1 cellular context compared by ENCODE assay signal in the genomic region with DNA sequence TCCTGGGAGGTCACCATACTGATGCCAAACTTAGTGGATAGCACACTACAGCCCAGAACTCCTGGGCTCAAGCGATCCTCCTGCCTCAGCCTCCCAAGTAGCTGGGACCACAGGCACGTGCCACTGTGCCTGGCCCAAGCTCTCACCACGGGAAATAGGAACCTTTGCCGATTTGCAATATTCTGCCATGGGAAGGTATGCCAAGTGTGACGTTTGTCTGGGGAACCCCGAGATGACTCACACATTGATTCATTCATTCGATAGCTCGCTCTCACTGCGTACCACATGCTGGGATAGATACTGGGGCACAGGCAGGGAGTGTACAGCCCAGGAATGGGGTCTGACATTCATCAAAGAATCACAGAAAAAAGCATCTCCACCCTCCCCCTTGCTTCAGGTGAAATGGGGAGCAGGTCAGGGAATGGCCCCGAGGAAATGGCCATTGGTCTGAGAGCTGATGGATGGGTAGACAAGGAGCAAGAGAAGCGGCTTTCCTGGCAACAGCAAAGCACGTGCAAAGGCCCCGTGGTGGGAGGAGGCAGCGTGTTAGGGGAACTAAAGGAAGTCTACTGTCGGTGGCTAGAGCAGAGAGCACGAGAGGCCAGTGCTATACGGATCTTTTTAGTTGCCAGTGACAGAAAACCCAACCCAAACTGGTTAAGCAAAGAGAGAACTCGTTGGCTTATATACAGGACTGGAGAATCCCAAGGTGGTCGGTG.
TF ChIP-seq lines count a peak whose summit lies in the region.

No MANE protein-coding gene starts in this region.

TF ChIP-seq in SK-N-SH, 30 proteins besides CTCF, POLR2A, EP300 and RAD21 (continued from another document):
- TF ChIP-seq, protein P1, sequence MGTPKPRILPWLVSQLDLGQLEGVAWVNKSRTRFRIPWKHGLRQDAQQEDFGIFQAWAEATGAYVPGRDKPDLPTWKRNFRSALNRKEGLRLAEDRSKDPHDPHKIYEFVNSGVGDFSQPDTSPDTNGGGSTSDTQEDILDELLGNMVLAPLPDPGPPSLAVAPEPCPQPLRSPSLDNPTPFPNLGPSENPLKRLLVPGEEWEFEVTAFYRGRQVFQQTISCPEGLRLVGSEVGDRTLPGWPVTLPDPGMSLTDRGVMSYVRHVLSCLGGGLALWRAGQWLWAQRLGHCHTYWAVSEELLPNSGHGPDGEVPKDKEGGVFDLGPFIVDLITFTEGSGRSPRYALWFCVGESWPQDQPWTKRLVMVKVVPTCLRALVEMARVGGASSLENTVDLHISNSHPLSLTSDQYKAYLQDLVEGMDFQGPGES (IDR thresholded peaks at IDR 0.05; ENCODE audit: low read depth, low read length): no peak
- no peak for TF ChIP-seq RXRA (IDR thresholded peaks at IDR 0.05; ENCODE audit: borderline replicate concordance, low read depth)
- no peak for TF ChIP-seq POLR2AphosphoS5 (IDR thresholded peaks at IDR 0.05; ENCODE audit: low read depth, low read length)
- no peak for TF ChIP-seq FOXJ3 (CRISPR knock-in tag; IDR thresholded peaks at IDR 0.05)
- no peak for TF ChIP-seq SIN3A (IDR thresholded peaks at IDR 0.05; ENCODE audit: borderline replicate concordance, low read depth, low read length)
- TF ChIP-seq NFIC (IDR thresholded peaks at IDR 0.05; ENCODE audit: borderline replicate concordance): peak; percentile 69
- peak; percentile 89 for TF ChIP-seq FOSL2 (IDR thresholded peaks at IDR 0.05; ENCODE audit: borderline replicate concordance, low read depth)
- no peak for TF ChIP-seq TAF1 (IDR thresholded peaks at IDR 0.05; ENCODE audit: borderline replicate concordance, low read depth, low read length)
- TF ChIP-seq EZH2phosphoT487 (IDR thresholded peaks at IDR 0.05; ENCODE audit: borderline replicate concordance, low read depth): no peak
- TF ChIP-seq GATA2 (CRISPR knock-in tag; IDR thresholded peaks at IDR 0.05): no peak
- no peak for TF ChIP-seq MXI1 (IDR thresholded peaks at IDR 0.05; ENCODE audit: low read depth, low read length)
- TF ChIP-seq JUND (IDR thresholded peaks at IDR 0.05): peak; percentile 84
- TF ChIP-seq NRF1 (IDR thresholded peaks at IDR 0.05; ENCODE audit: low read depth, low read length): no peak
- TF ChIP-seq, protein P2, sequence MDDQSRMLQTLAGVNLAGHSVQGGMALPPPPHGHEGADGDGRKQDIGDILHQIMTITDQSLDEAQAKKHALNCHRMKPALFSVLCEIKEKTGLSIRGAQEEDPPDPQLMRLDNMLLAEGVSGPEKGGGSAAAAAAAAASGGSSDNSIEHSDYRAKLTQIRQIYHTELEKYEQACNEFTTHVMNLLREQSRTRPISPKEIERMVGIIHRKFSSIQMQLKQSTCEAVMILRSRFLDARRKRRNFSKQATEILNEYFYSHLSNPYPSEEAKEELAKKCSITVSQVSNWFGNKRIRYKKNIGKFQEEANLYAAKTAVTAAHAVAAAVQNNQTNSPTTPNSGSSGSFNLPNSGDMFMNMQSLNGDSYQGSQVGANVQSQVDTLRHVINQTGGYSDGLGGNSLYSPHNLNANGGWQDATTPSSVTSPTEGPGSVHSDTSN (IDR thresholded peaks at IDR 0.05): 0 out of 2 replicates have a peak, but pooled peaks have one; percentile 17
- no peak for TF ChIP-seq SMC3 (IDR thresholded peaks at IDR 0.05; ENCODE audit: low read depth, low read length)
- TF ChIP-seq YY1 (IDR thresholded peaks at IDR 0.05; ENCODE audit: low read depth): no peak
- no peak for TF ChIP-seq RFX5 (IDR thresholded peaks at IDR 0.05; ENCODE audit: low read length)
- TF ChIP-seq FOXM1 (IDR thresholded peaks at IDR 0.05; ENCODE audit: low read depth): no peak
- TF ChIP-seq TCF12 (IDR thresholded peaks at IDR 0.05): peak; percentile 50
